ENCODE assay signal across 22 cellular contexts in the genomic region with DNA sequence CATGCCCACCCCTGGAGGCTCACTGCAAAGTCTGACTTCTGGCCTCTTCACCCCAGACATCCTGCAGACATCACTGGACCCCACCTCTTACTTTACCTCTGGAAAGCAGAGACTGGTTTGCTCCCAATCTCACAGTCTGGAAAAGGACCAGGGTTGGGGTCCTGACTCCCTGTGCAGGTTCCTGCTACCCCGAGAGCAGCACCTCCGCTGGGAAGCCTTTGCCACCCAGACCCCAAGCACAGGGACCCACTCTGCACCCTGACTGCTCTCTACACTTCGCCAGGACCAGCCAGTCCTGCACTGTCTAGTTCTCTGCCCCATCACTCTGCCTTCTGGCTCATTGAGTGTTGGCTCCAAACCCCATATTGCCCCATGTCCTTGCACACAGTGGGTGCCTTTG. TPM values are rescaled to one million over a fixed set of nuclear protein-coding genes. Genes with fewer than 3 reads are reported as not detected.
"Had no signal": no experiment of that assay in that cellular context is flagged by ENCODE, and none has a peak within 500 bp of the region (broad histone marks: within the 10 kb centered on the region; RNA-seq: fewer than 3 reads in every experiment).

No MANE protein-coding gene starts in this region.

- H3K4me3 ChIP-seq: MG63, SJCRH30 had no signal

- H3K36me3 ChIP-seq: MG63, SJCRH30 had no signal

- ATAC-seq: Panc1, PC-3, Right ventricle myocardium inferior, SK-N-SH treated with all-trans-retinoic acid at 6 μM for 48 hours had no signal

- H3K9me3 ChIP-seq: MG63, SJCRH30 had no signal

- H3K27ac ChIP-seq: SJCRH30 had no signal

- H3K27me3 ChIP-seq: MG63 had no signal

- H3K4me1 ChIP-seq: SJCRH30 had no signal

- DNase-seq: Karpas-422, KG1, MG63, NCI-H1092, NCI-H1436, NCI-H187, NCI-H2029, NCI-H2081 treated with DMSO at 0.1 percent for 48 hours, NCI-H2171, NCI-H226, NCI-H446, NCI-H510A, NCI-H524 treated with DMSO at 0.1 percent for 48 hours, NCI-H774, PC-3, SHP77 treated with DMSO at 0.1 percent for 48 hours, SJCRH30 had no signal

RNA-seq across cellular contexts. Expression of a gene that starts 16.0 kb away (rescaled TPM):
- total RNA-seq: HT-29, PC-3, Right ventricle myocardium inferior, RPMI7951, SJCRH30 had no signal

RNA-seq across cellular contexts. Expression of a gene that starts 54.6 kb away (rescaled TPM):
- total RNA-seq: HT-29, PC-3, RPMI7951, SJCRH30 had no signal
